Comparison of ENCODE assay signal across 29 cellular contexts in genomic region chr16:3948378-3948995, GRCh38.
DNase-seq lines count a peak whose midpoint lies in the region; ATAC-seq and TF ChIP-seq lines count a peak whose summit lies in the region.
"Had no signal": no experiment of that assay in that cellular context is flagged by ENCODE, and none has a peak within 500 bp of the region (broad histone marks: within the 10 kb centered on the region; RNA-seq: fewer than 3 reads in every experiment).

No MANE protein-coding gene starts in this region.

- ATAC-seq in heart right ventricle: no peak
- ATAC-seq in Right ventricle myocardium inferior: no peak
- no peak for ATAC-seq in GM19351 (IDR thresholded peaks at IDR 0.05; ENCODE audit: unreplicated experiment)
- ATAC-seq in GM21737 (IDR thresholded peaks at IDR 0.05; ENCODE audit: unreplicated experiment): no peak
- ATAC-seq: Panc1; stimulated activated naive CD8-positive, alpha-beta T cell treated with anti-CD3 and anti-CD28 coated beads, Interleukin-15, Interleukin-2, amounts not matched to agents 100 U/mL and 50 U/mL, for 24 hours had no signal

- H3K27me3 ChIP-seq in heart right ventricle (no peaks in the 10 kb centered on the region), endodermal cell (ENCODE audit: control insufficient read depth, insufficient read depth, low read length, poor library complexity, severe bottlenecking) (no peaks in the 10 kb centered on the region), tibial artery (no peaks in the 10 kb centered on the region)
- H3K27me3 ChIP-seq: SJSA1 had no signal

- H3K4me3 Mint-ChIP-seq in endodermal cell (no peak overlapping the region), nephron (peak overlapping the region in 2 of 3 experiments; percentile 56 to 79)
- H3K4me3 Mint-ChIP-seq: activated naive CD8-positive, alpha-beta T cell treated with anti-CD3 and anti-CD28 coated beads, Interleukin-2, amount 10 ng/mL, durations not matched to agents 7 days and 5 days; CD4-positive, alpha-beta memory T cell; mesothelial cell of epicardium; naive B cell had no signal

- H3K27ac Mint-ChIP-seq in endodermal cell (no peak overlapping the region), nephron (peak overlapping the region; percentile 89 to 97 (median 93))
- H3K27ac Mint-ChIP-seq: activated naive CD8-positive, alpha-beta T cell treated with anti-CD3 and anti-CD28 coated beads, Interleukin-2, amount 10 ng/mL, durations not matched to agents 7 days and 5 days; activated T-helper 2 cell treated with anti-CD3 and anti-CD28 coated beads, Interferon-gamma antibody, Interleukin-2, Interleukin-4, amounts not matched to agents 10 μg/mL and 5 μg/mL and 100 μg/mL, durations not matched to agents 14 hours and 24 hours and 36 hours; CD4-positive, alpha-beta memory T cell had no signal

- H3K27ac ChIP-seq in heart right ventricle: peak overlapping the region in 7 of 10 donors; percentile 74 to 93 (median 79)
- no peak overlapping the region for H3K27ac ChIP-seq in endodermal cell (ENCODE audit: low read depth, low read length)
- H3K27ac ChIP-seq in tibial artery: peak overlapping the region; percentile 90 to 91
- H3K27ac ChIP-seq: VCaP had no signal

- H3K4me1 Mint-ChIP-seq in endodermal cell: no peaks in the 10 kb centered on the region
- peaks cover 60% of the 10 kb centered on the region for H3K4me1 Mint-ChIP-seq in nephron
- H3K4me1 Mint-ChIP-seq: naive B cell had no signal

- 79 to 85% methylated on average over 17 of the region's 17 CpGs for WGBS in heart right ventricle, 2 donors
- 96 to 97% methylated on average over 17 of the region's 17 CpGs for WGBS in endodermal cell (ENCODE audit: insufficient coverage in 1 of 2, insufficient read length in 1 of 2), 2 experiments

- no peak for TF ChIP-seq CTCF in heart right ventricle (IDR thresholded peaks at IDR 0.05)
- TF ChIP-seq CTCF in endodermal cell (conservative IDR thresholded peaks at IDR 0.05): no peak
- TF ChIP-seq CTCF in nephron (IDR thresholded peaks at IDR 0.05; ENCODE audit: unreplicated experiment in 3 of 3): no peak
- TF ChIP-seq CTCF in tibial artery (IDR thresholded peaks at IDR 0.05): no peak

- H3K9me3 ChIP-seq in heart right ventricle: no peaks in the 10 kb centered on the region
- peaks cover 3% of the 10 kb centered on the region for H3K9me3 ChIP-seq in endodermal cell (ENCODE audit: control insufficient read depth, low read length)
- H3K9me3 ChIP-seq in tibial artery: no peaks in the 10 kb centered on the region
- H3K9me3 ChIP-seq: left lung, SJSA1 had no signal

- no peak overlapping the region for H3K9ac ChIP-seq in endodermal cell (ENCODE audit: extremely low read depth, low read length, poor library complexity, severe bottlenecking)

- H3K9me3 Mint-ChIP-seq in endodermal cell: peaks cover 3% of the 10 kb centered on the region
- H3K9me3 Mint-ChIP-seq in nephron: peaks cover under 1% of the 10 kb centered on the region
- H3K9me3 Mint-ChIP-seq: activated naive CD8-positive, alpha-beta T cell treated with anti-CD3 and anti-CD28 coated beads, Interleukin-2, amount 10 ng/mL, durations not matched to agents 7 days and 5 days; activated T-helper 2 cell treated with anti-CD3 and anti-CD28 coated beads, Interferon-gamma antibody, Interleukin-2, Interleukin-4, amounts not matched to agents 10 μg/mL and 5 μg/mL and 100 μg/mL, durations not matched to agents 14 hours and 24 hours and 36 hours; CD4-positive, alpha-beta memory T cell had no signal

- H3K27me3 Mint-ChIP-seq in endodermal cell (ENCODE audit: insufficient read depth) (no peaks in the 10 kb centered on the region), nephron (ENCODE audit: low read depth) (peaks cover 8% of the 10 kb centered on the region)

- H3K4me3 ChIP-seq in heart right ventricle (peak overlapping the region in 4 of 10 donors; percentile 35 to 45 (median 38)), endodermal cell (ENCODE audit: low read length) (no peak overlapping the region), tibial artery (no peak overlapping the region)

- H3K4me1 ChIP-seq in heart right ventricle: peaks cover 6 to 63% (median 48%) of the 10 kb centered on the region in 9 donors
- H3K4me1 ChIP-seq in endodermal cell (ENCODE audit: control insufficient read depth, insufficient read depth, low read length): no peaks in the 10 kb centered on the region
- peaks cover 0 to 57% (median 40%) of the 10 kb centered on the region in 4 donors for H3K4me1 ChIP-seq in tibial artery

- DNase-seq in heart right ventricle: no peak
- DNase-seq in Right ventricle myocardium inferior (ENCODE audit: missing footprints): no peak
- peak; percentile 14 for DNase-seq in endodermal cell
- peak in 1 of 2 donors; percentile 37 for DNase-seq in tibial artery
- no peak for DNase-seq in NAMALWA (ENCODE audit: low spot score)
- DNase-seq: activated CD4-positive, alpha-beta T cell treated with anti-CD3 and anti-CD28 coated beads for 4 hours; activated naive CD8-positive, alpha-beta T cell treated with anti-CD3 and anti-CD28 coated beads, Interleukin-2, amount 10 ng/mL, durations not matched to agents 7 days and 5 days; AML-193; CD4-positive, alpha-beta memory T cell; cerebellar nuclear complex; DND-41; KG1; left lung; naive B cell; NCI-H1105; NCI-H187; NCI-H446 treated with DMSO at 0.1 percent for 48 hours; NCI-H774; stimulated activated CD4-positive, alpha-beta T cell treated with anti-CD3 and anti-CD28 coated beads, Interleukin-1b, Interleukin-23, amount 100 ng/mL, for 48 hours; stimulated activated naive CD8-positive, alpha-beta T cell treated with anti-CD3 and anti-CD28 coated beads, Interleukin-15, Interleukin-2, amounts not matched to agents 100 U/mL and 50 U/mL, for 24 hours; T-helper 9 cell had no signal

- intact Hi-C loops in heart right ventricle (cut with DNase I) (loop anchor here in 1 of 10 donors (10.0 kb wide), 1 partner anchor 166 kb away; the partner anchor contains the start of gene ADCY9), Right ventricle myocardium inferior (cut with DNase I) (no loop called here), tibial artery (cut with DNase I; ENCODE audit: low total_unique reads) (no loop called here)

- H3K36me3 Mint-ChIP-seq in endodermal cell (ENCODE audit: low read depth) (no peaks in the 10 kb centered on the region), nephron (ENCODE audit: low read depth) (no peaks in the 10 kb centered on the region)
- H3K36me3 Mint-ChIP-seq: activated naive CD8-positive, alpha-beta T cell treated with anti-CD3 and anti-CD28 coated beads, Interleukin-2, amount 10 ng/mL, durations not matched to agents 7 days and 5 days; CD4-positive, alpha-beta memory T cell; naive B cell had no signal

- H3K36me3 ChIP-seq in heart right ventricle: no peaks in the 10 kb centered on the region
- no peaks in the 10 kb centered on the region for H3K36me3 ChIP-seq in endodermal cell (ENCODE audit: control insufficient read depth, insufficient read depth, low read length)
- no peaks in the 10 kb centered on the region for H3K36me3 ChIP-seq in tibial artery
- H3K36me3 ChIP-seq: left lung, SJSA1 had no signal
